23 cellular contexts compared by ENCODE assay signal in the genomic region with DNA sequence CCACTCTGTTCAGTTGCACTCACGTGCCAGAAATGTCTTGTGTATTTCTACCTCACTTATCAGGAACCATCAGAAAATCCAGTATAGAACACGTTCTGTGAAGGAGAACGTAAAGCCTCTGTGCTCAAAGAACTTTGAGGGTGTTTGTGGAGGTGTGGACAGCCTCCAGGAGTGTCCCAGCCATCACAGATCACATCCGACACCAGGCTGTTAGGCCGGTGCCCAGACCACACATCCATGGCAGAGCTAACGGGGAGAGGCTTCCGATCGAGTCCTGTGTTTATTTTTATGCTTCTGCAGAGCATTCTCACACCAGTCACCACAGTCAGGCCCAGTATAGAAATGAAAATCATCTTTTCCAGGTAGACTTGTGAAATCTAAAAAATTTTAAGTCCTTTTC. TPM values are rescaled to one million over a fixed set of nuclear protein-coding genes. Genes with fewer than 3 reads are reported as not detected.
DNase-seq lines count a peak whose midpoint lies in the region; ATAC-seq and TF ChIP-seq lines count a peak whose summit lies in the region.
"Had no signal": no experiment of that assay in that cellular context is flagged by ENCODE, and none has a peak within 500 bp of the region (broad histone marks: within the 10 kb centered on the region; RNA-seq: fewer than 3 reads in every experiment).

No MANE protein-coding gene starts in this region.

- H3K79me2 ChIP-seq in neural progenitor cell (ENCODE audit: low read depth): no peaks in the 10 kb centered on the region

- H3K4me2 ChIP-seq in neural progenitor cell: no peak overlapping the region

- H2AFZ ChIP-seq in neural progenitor cell (replicated peaks): no peak overlapping the region

- intact Hi-C loops in Right ventricle myocardium inferior (cut with DNase I): loop anchor here (5.0 kb wide), 1 partner anchor 53 kb away; the partner anchor contains the start of gene TPCN1
- intact Hi-C loops in cardiac septum (cut with DNase I): loop anchor here (5.0 kb wide), 2 partner anchors 38 to 78 kb away; no protein-coding TSS in a partner anchor
- intact Hi-C loops in left ventricle myocardium inferior (cut with micrococcal nuclease): no loop called here

- H3K27ac Mint-ChIP-seq in WTC11 (peak overlapping the region; percentile 60), neural progenitor cell (peak overlapping the region; percentile 96)

- H3K4me3 Mint-ChIP-seq in WTC11 (no peak overlapping the region), neural progenitor cell (no peak overlapping the region)
- H3K4me3 Mint-ChIP-seq: CD4-positive, alpha-beta memory T cell had no signal

- H3K4me3 ChIP-seq in left ventricle myocardium inferior (no peak overlapping the region), neural progenitor cell (no peak overlapping the region)
- H3K4me3 ChIP-seq: MG63 had no signal

- H3K9ac ChIP-seq in neural progenitor cell: no peak overlapping the region

- H3K4me1 Mint-ChIP-seq in WTC11: no peaks in the 10 kb centered on the region
- H3K4me1 Mint-ChIP-seq in neural progenitor cell: peaks cover 41% of the 10 kb centered on the region
- H3K4me1 Mint-ChIP-seq: CD4-positive, alpha-beta memory T cell had no signal

- H3K27ac ChIP-seq in left ventricle myocardium inferior (replicated peaks): peak overlapping the region; percentile 92
- no peak overlapping the region for H3K27ac ChIP-seq in neural progenitor cell

- no peaks in the 10 kb centered on the region for H3K27me3 ChIP-seq in left ventricle myocardium inferior (ENCODE audit: low read depth)
- no peaks in the 10 kb centered on the region for H3K27me3 ChIP-seq in neural progenitor cell
- H3K27me3 ChIP-seq: MG63 had no signal

- H3K27me3 Mint-ChIP-seq in WTC11 (ENCODE audit: low read depth) (no peaks in the 10 kb centered on the region), neural progenitor cell (ENCODE audit: insufficient read depth, low read depth) (peaks cover 5% of the 10 kb centered on the region)
- H3K27me3 Mint-ChIP-seq: CD4-positive, alpha-beta memory T cell had no signal

- H3K4me1 ChIP-seq in left ventricle myocardium inferior (peaks cover 58% of the 10 kb centered on the region), neural progenitor cell (peaks cover 7% of the 10 kb centered on the region)

- POLR2A ChIA-PET in WTC11 (lab: Charles Lee): no interaction called here

- H3K9me3 Mint-ChIP-seq in WTC11 (no peaks in the 10 kb centered on the region), neural progenitor cell (no peaks in the 10 kb centered on the region)
- H3K9me3 Mint-ChIP-seq: CD4-positive, alpha-beta memory T cell had no signal

- no peaks in the 10 kb centered on the region for H3K9me3 ChIP-seq in left ventricle myocardium inferior (replicated peaks)
- no peaks in the 10 kb centered on the region for H3K9me3 ChIP-seq in neural progenitor cell (ENCODE audit: low read depth)
- H3K9me3 ChIP-seq: Caco-2, MG63 had no signal

- H3K36me3 Mint-ChIP-seq in WTC11 (peaks cover 14% of the 10 kb centered on the region), neural progenitor cell (peaks cover 6% of the 10 kb centered on the region)

- TF ChIP-seq CTCF in WTC11 (IDR thresholded peaks at IDR 0.05) (no peak), left ventricle myocardium inferior (IDR thresholded peaks at IDR 0.05; ENCODE audit: borderline replicate concordance) (no peak), neural progenitor cell (IDR thresholded peaks at IDR 0.05) (no peak)

- CTCF ChIA-PET in WTC11 (lab: Charles Lee): interaction anchor here (1.2 kb wide), 1 partner anchor 151 kb away, joined by 3 read pairs; no protein-coding TSS in a partner anchor

- no peaks in the 10 kb centered on the region for H4K20me1 ChIP-seq in neural progenitor cell (ENCODE audit: low read depth)

- no peak for DNase-seq in Right ventricle myocardium inferior (ENCODE audit: missing footprints)
- DNase-seq in cardiac septum (ENCODE audit: low spot score): no peak
- no peak for DNase-seq in WTC11 (ENCODE audit: low spot score)
- no peak for DNase-seq in left ventricle myocardium inferior
- DNase-seq in neural progenitor cell (ENCODE audit: low spot score): no peak
- DNase-seq in activated CD4-positive, alpha-beta T cell treated with anti-CD3 and anti-CD28 coated beads, Interleukin-2, amount 50 U/mL, for 1 hour: no peak
- DNase-seq: C1 segment of cervical spinal cord; Caco-2; CD4-positive, alpha-beta memory T cell; DMS 273 treated with DMSO at 0.1 percent for 48 hours; DMS79; GF-D8; KG1; MG63; NCI-H1105 treated with DMSO at 0.1 percent for 48 hours; NCI-H146; NCI-H2029; NCI-H2227 treated with DMSO at 0.1 percent for 48 hours; NCI-H69; RPMI8226; SHP77 treated with DMSO at 0.1 percent for 48 hours had no signal

- H3K36me3 ChIP-seq in left ventricle myocardium inferior (peaks cover 85% of the 10 kb centered on the region), neural progenitor cell (no peaks in the 10 kb centered on the region)
- H3K36me3 ChIP-seq: MG63 had no signal

- ATAC-seq in Right ventricle myocardium inferior (peak; percentile 47), WTC11 (no peak), GM18502 (IDR thresholded peaks at IDR 0.05; ENCODE audit: poor library complexity, unreplicated experiment) (no peak), HG03460 (IDR thresholded peaks at IDR 0.05; ENCODE audit: unreplicated experiment) (no peak)

- H3F3A ChIP-seq in neural progenitor cell (ENCODE audit: low read depth): no peaks in the 10 kb centered on the region

TF ChIP-seq in WTC11, 78 proteins besides CTCF, POLR2A, EP300 and RAD21:
- TF ChIP-seq TP53 (CRISPR knock-in tag; IDR thresholded peaks at IDR 0.05) (no peak), NFATC4 (CRISPR knock-in tag; IDR thresholded peaks at IDR 0.05) (no peak)

RNA-seq across cellular contexts. Expression of gene TPCN1, which starts 53.6 kb away (rescaled TPM):
- total RNA-seq in Right ventricle myocardium inferior (120 TPM), cardiac septum (77.1 TPM), WTC11 (2021) (29.0 to 32.7 TPM (median 30.7 TPM) in 3 replicates), left ventricle myocardium inferior (153 TPM), neural progenitor cell (ENCODE audit: low replicate concordance) (12.2 and 19.1 TPM in 2 replicates)
